In the genomic region with DNA sequence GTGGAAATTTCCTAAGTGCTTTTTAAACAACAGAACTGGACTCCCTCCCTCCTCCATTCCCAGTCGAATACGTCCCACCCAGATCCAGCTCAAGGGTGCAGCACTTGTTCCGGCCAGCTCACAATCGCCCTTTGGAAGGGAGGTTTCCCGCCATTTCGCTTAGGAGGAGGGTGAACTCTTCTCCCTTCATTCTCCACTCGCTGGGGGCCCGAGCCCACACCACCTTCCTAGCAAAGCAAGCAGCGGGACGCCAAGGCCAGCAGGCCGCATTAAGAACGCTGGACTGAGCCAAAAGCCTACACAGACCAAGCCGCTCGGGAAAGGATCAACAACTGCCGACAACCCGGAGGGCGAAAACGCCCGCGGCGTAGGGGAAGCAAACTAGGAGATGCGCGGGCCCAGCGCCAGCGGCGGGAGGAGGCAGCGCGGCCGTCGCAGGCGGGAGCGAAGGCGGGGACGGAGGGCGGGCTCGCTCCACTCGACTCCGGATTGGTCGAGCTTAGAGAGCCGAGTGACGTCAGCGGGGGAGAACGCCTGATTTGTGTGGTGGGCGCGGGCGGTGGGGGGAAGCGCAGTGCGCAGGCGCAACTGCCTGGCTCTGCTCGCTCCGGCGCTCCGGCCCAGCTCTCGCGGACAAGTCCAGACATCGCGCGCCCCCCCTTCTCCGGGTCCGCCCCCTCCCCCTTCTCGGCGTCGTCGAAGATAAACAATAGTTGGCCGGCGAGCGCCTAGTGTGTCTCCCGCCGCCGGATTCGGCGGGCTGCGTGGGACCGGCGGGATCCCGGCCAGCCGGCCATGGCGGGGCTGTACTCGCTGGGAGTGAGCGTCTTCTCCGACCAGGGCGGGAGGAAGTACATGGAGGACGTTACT, we compare ENCODE assay signal across 8 cellular contexts.
DNase-seq lines count a peak whose midpoint lies in the region; ATAC-seq and TF ChIP-seq lines count a peak whose summit lies in the region.

A gene (plus strand): TSS at position 574 of the 870 bp plus-strand sequence. CDS start 222 bp downstream, at position 796.

- no peaks in the 10 kb centered on the region for H3K36me3 Mint-ChIP-seq in activated naive CD4-positive, alpha-beta T cell treated with anti-CD3 and anti-CD28 coated beads, Interleukin-2, amount 50 U/mL, for 24 hours

- no peaks in the 10 kb centered on the region for H3K27me3 Mint-ChIP-seq in activated naive CD4-positive, alpha-beta T cell treated with anti-CD3 and anti-CD28 coated beads, Interleukin-2, amount 50 U/mL, for 24 hours

- H3K9me3 Mint-ChIP-seq in activated naive CD4-positive, alpha-beta T cell treated with anti-CD3 and anti-CD28 coated beads, Interleukin-2, amount 50 U/mL, for 24 hours, result no peaks in the 10 kb centered on the region

- TF ChIP-seq CTCF in GM10266 (IDR thresholded peaks at IDR 0.05; ENCODE audit: control insufficient read depth, insufficient read depth, low read depth, missing control alignments), result no peak

- H3K27ac Mint-ChIP-seq in activated naive CD4-positive, alpha-beta T cell treated with anti-CD3 and anti-CD28 coated beads, Interleukin-2, amount 50 U/mL, for 24 hours, result peak within 1 kb of the TSS; percentile 97

- ATAC-seq in HG02623 (IDR thresholded peaks at IDR 0.05; ENCODE audit: unreplicated experiment) (peak; percentile 83), SK-N-SH treated with all-trans-retinoic acid at 6 μM for 48 hours (peak; percentile 87)

- H3K4me3 Mint-ChIP-seq in activated naive CD4-positive, alpha-beta T cell treated with anti-CD3 and anti-CD28 coated beads, Interleukin-2, amount 50 U/mL, for 24 hours, result peak within 1 kb of the TSS; percentile 98

- H3K4me1 Mint-ChIP-seq in activated naive CD4-positive, alpha-beta T cell treated with anti-CD3 and anti-CD28 coated beads, Interleukin-2, amount 50 U/mL, for 24 hours, result peaks cover 33% of the 10 kb centered on the region

- DNase-seq in GM10266 (ENCODE audit: extremely low spot score) (peak; percentile 99), NCI-H1092 treated with DMSO at 0.1 percent for 48 hours (lab: John Stamatoyannopoulos, UW) (peak; percentile 99), globus pallidus (ENCODE audit: low spot score) (peak; percentile 99), nucleus accumbens (lab: John Stamatoyannopoulos, UW) (peak; percentile 77 to 99 (median 98)), superior temporal gyrus (ENCODE audit: extremely low spot score) (peak; percentile 99)

TF ChIP-seq in SK-N-SH treated with all-trans-retinoic acid at 6 μM for 48 hours, 23 proteins besides CTCF, POLR2A, EP300 and RAD21:
- TF ChIP-seq BACH2 (CRISPR knock-in tag; IDR thresholded peaks at IDR 0.05; ENCODE audit: borderline replicate concordance), result no peak
- TF ChIP-seq GLIS3 (CRISPR knock-in tag; IDR thresholded peaks at IDR 0.05), result 0 out of 2 replicates have a peak, but pooled peaks have one; percentile 12
- TF ChIP-seq CSDC2 (CRISPR knock-in tag; IDR thresholded peaks at IDR 0.05), result 0 out of 2 replicates have a peak, but pooled peaks have one; percentile 48
- TF ChIP-seq, protein P1, sequence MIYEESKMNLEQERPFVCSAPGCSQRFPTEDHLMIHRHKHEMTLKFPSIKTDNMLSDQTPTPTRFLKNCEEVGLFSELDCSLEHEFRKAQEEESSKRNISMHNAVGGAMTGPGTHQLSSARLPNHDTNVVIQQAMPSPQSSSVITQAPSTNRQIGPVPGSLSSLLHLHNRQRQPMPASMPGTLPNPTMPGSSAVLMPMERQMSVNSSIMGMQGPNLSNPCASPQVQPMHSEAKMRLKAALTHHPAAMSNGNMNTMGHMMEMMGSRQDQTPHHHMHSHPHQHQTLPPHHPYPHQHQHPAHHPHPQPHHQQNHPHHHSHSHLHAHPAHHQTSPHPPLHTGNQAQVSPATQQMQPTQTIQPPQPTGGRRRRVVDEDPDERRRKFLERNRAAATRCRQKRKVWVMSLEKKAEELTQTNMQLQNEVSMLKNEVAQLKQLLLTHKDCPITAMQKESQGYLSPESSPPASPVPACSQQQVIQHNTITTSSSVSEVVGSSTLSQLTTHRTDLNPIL (CRISPR knock-in tag; IDR thresholded peaks at IDR 0.05; ENCODE audit: low read depth), result no peak
- TF ChIP-seq, protein P2, sequence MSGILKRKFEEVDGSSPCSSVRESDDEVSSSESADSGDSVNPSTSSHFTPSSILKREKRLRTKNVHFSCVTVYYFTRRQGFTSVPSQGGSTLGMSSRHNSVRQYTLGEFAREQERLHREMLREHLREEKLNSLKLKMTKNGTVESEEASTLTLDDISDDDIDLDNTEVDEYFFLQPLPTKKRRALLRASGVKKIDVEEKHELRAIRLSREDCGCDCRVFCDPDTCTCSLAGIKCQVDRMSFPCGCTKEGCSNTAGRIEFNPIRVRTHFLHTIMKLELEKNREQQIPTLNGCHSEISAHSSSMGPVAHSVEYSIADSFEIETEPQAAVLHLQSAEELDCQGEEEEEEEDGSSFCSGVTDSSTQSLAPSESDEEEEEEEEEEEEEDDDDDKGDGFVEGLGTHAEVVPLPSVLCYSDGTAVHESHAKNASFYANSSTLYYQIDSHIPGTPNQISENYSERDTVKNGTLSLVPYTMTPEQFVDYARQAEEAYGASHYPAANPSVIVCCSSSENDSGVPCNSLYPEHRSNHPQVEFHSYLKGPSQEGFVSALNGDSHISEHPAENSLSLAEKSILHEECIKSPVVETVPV (CRISPR knock-in tag; IDR thresholded peaks at IDR 0.05), result no peak
- TF ChIP-seq ZFP3 (CRISPR knock-in tag; IDR thresholded peaks at IDR 0.05), result peak; percentile 31; the same call in 1 of the 2 replicates
- TF ChIP-seq RARB (CRISPR knock-in tag; IDR thresholded peaks at IDR 0.05), result no peak
- 0 out of 2 replicates have a peak, but pooled peaks have one; percentile 21 for TF ChIP-seq ZNF565 (CRISPR knock-in tag; conservative IDR thresholded peaks at IDR 0.05; ENCODE audit: low read depth)
- TF ChIP-seq ZFP30 (CRISPR knock-in tag; IDR thresholded peaks at IDR 0.05), result no peak

Comparison
In these comparisons a context has a peak if more than half of its experiments do, and no peak if none do; other contexts are left out.
1. Peak in every context shown above with its lines: DNase-seq and ATAC-seq.